13 cellular contexts compared by ENCODE assay signal in genomic region chr16:66473654-66474519, GRCh38. TPM values are rescaled to one million over a fixed set of nuclear protein-coding genes. Genes with fewer than 3 reads are reported as not detected.
DNase-seq lines count a peak whose midpoint lies in the region; ATAC-seq and TF ChIP-seq lines count a peak whose summit lies in the region.
"Had no signal": no experiment of that assay in that cellular context is flagged by ENCODE, and none has a peak within 500 bp of the region (broad histone marks: within the 10 kb centered on the region; RNA-seq: fewer than 3 reads in every experiment).

No MANE protein-coding gene starts in this region.

- no peaks in the 10 kb centered on the region for H3K9me3 Mint-ChIP-seq in MCF 10A (ENCODE audit: unreplicated experiment)
- no peaks in the 10 kb centered on the region for H3K9me3 Mint-ChIP-seq in chondrocyte (ENCODE audit: low read depth)
- H3K9me3 Mint-ChIP-seq in stimulated activated naive B cell treated with anti-CD40 and anti-IgM and Interleukin-4, amounts not matched to agents 10 μg/mL and 1 μg/mL and 100 μg/mL, for 72 hours = no peaks in the 10 kb centered on the region
- H3K9me3 Mint-ChIP-seq: memory B cell had no signal

- H3K27me3 Mint-ChIP-seq in MCF 10A (ENCODE audit: insufficient read depth, unreplicated experiment) (no peaks in the 10 kb centered on the region), chondrocyte (ENCODE audit: low read depth) (peaks cover 8% of the 10 kb centered on the region)
- peaks cover 28 to 50% of the 10 kb centered on the region in 2 donors for H3K27me3 Mint-ChIP-seq in stimulated activated naive B cell treated with anti-CD40 and anti-IgM and Interleukin-4, amounts not matched to agents 10 μg/mL and 1 μg/mL and 100 μg/mL, for 72 hours

- H3K27ac ChIP-seq in breast epithelium = no peak overlapping the region
- H3K27ac ChIP-seq: prostate gland had no signal

- H3K4me3 ChIP-seq in breast epithelium = no peak overlapping the region
- H3K4me3 ChIP-seq: prostate gland had no signal

- CTCF ChIA-PET in MCF 10A (lab: Yijun Ruan, JAX) = interaction anchor here (0.6 to 7.1 kb wide), 7 partner anchors 9 to 67 kb away, joined by 3 to 61 read pairs (median 6); no protein-coding TSS in a partner anchor

- DNase-seq in MCF 10A (ENCODE audit: unreplicated experiment) (peak; percentile 51), breast epithelium (ENCODE audit: low spot score in 2 of 2) (no peak), NCI-H226 (peak; percentile 38), chondrocyte (ENCODE audit: low spot score) (peak; percentile 41), ureter (ENCODE audit: low spot score) (peak; percentile 33), DMS79 (lab: John Stamatoyannopoulos, UW) (no peak), Ammon's horn (ENCODE audit: low spot score) (no peak)
- DNase-seq in stimulated activated naive B cell treated with anti-CD40 and anti-IgM and Interleukin-4, amounts not matched to agents 10 μg/mL and 1 μg/mL and 100 μg/mL, for 72 hours = no peak
- DNase-seq: C1 segment of cervical spinal cord, NCI-H1930 had no signal

- H3K36me3 ChIP-seq in breast epithelium = no peaks in the 10 kb centered on the region
- H3K36me3 ChIP-seq: prostate gland had no signal

- POLR2A ChIA-PET in MCF 10A (lab: Yijun Ruan, JAX) = interaction anchor here (0.6 kb wide), 1 partner anchor 81 kb away, joined by 3 read pairs; no protein-coding TSS in a partner anchor

- TF ChIP-seq CTCF in MCF 10A (IDR thresholded peaks at IDR 0.05; ENCODE audit: unreplicated experiment) (no peak), breast epithelium (IDR thresholded peaks at IDR 0.05) (no peak), chondrocyte (IDR thresholded peaks at IDR 0.05) (no peak)

- TF ChIP-seq POLR2A in breast epithelium (IDR thresholded peaks at IDR 0.05) = no peak

- H3K4me1 ChIP-seq in breast epithelium = no peaks in the 10 kb centered on the region
- H3K4me1 ChIP-seq: prostate gland had no signal

- no peak for ATAC-seq in stimulated activated naive B cell treated with anti-CD40 and anti-IgM and Interleukin-4, amounts not matched to agents 10 μg/mL and 1 μg/mL and 100 μg/mL, for 72 hours (replicated peaks)

- H3K4me3 Mint-ChIP-seq in MCF 10A (ENCODE audit: unreplicated experiment) (no peak overlapping the region), chondrocyte (ENCODE audit: unreplicated experiment) (no peak overlapping the region)
- no peak overlapping the region for H3K4me3 Mint-ChIP-seq in stimulated activated naive B cell treated with anti-CD40 and anti-IgM and Interleukin-4, amounts not matched to agents 10 μg/mL and 1 μg/mL and 100 μg/mL, for 72 hours
- H3K4me3 Mint-ChIP-seq: memory B cell had no signal

- H3K4me1 Mint-ChIP-seq in MCF 10A (ENCODE audit: insufficient read depth, unreplicated experiment) (peaks cover 12% of the 10 kb centered on the region), chondrocyte (ENCODE audit: low read depth) (peaks cover 3% of the 10 kb centered on the region)
- H3K4me1 Mint-ChIP-seq in stimulated activated naive B cell treated with anti-CD40 and anti-IgM and Interleukin-4, amounts not matched to agents 10 μg/mL and 1 μg/mL and 100 μg/mL, for 72 hours = peaks cover 17 to 29% of the 10 kb centered on the region in 2 donors

- H3K36me3 Mint-ChIP-seq in MCF 10A (ENCODE audit: insufficient read depth, unreplicated experiment) (peaks cover 6% of the 10 kb centered on the region), chondrocyte (ENCODE audit: low read depth) (peaks cover 2% of the 10 kb centered on the region)
- H3K36me3 Mint-ChIP-seq in stimulated activated naive B cell treated with anti-CD40 and anti-IgM and Interleukin-4, amounts not matched to agents 10 μg/mL and 1 μg/mL and 100 μg/mL, for 72 hours = no peaks in the 10 kb centered on the region

- intact Hi-C loops in MCF 10A (cut with micrococcal nuclease) = no loop called here
- intact Hi-C loops in breast epithelium (cut with DNase I; ENCODE audit: low total_unique reads) = no loop called here

- no peaks in the 10 kb centered on the region for H3K27me3 ChIP-seq in breast epithelium

- H3K9me3 ChIP-seq in breast epithelium = no peaks in the 10 kb centered on the region
- H3K9me3 ChIP-seq: prostate gland had no signal

- H3K27ac Mint-ChIP-seq in MCF 10A (ENCODE audit: low read depth, unreplicated experiment) = no peak overlapping the region
- no peak overlapping the region for H3K27ac Mint-ChIP-seq in chondrocyte (ENCODE audit: unreplicated experiment)
- no peak overlapping the region for H3K27ac Mint-ChIP-seq in stimulated activated naive B cell treated with anti-CD40 and anti-IgM and Interleukin-4, amounts not matched to agents 10 μg/mL and 1 μg/mL and 100 μg/mL, for 72 hours
- H3K27ac Mint-ChIP-seq: memory B cell had no signal

- BruUV-seq in MCF 10A (replicated peaks; lab: Mats Ljungman, UMichigan) = no TSS peak

RNA-seq across cellular contexts. Expression of gene BEAN1, which starts 46.8 kb away (rescaled TPM):
- total RNA-seq in MCF 10A (2022) = 1.1 and 2.7 TPM in 2 replicates
- total RNA-seq in breast epithelium = 1 to 10 TPM in 1 of 3 donors, under 1 TPM in 1, not detected in 1; 0.16 to 3.5 TPM
- total RNA-seq in chondrocyte = 3.1 to 4.1 TPM (median 3.7 TPM) in 3 replicates
- total RNA-seq in ureter = 1.6 TPM
- total RNA-seq: HT-29 had no signal

Comparison
In these comparisons a context has a peak if more than half of its experiments do, and no peak if none do; other contexts are left out.
1. DNase-seq: peak in MCF 10A (single experiment), NCI-H226 (single experiment), chondrocyte (single experiment) and ureter (single experiment); none in breast epithelium (0 of 2), DMS79 (single experiment), Ammon's horn (single experiment) and stimulated activated naive B cell treated with anti-CD40 and anti-IgM and Interleukin-4, amounts not matched to agents 10 μg/mL and 1 μg/mL and 100 μg/mL, for 72 hours (single experiment).